ENCODE assay signal across 11 cellular contexts in genomic region chr7:106282374-106282773, GRCh38.
A peak's percentile ranks its signal among the peaks of the same experiment; 100 is the strongest.
DNase-seq lines count a peak whose midpoint lies in the region; ATAC-seq and TF ChIP-seq lines count a peak whose summit lies in the region.
"Had no signal": no experiment of that assay in that cellular context is flagged by ENCODE, and none has a peak within 500 bp of the region (broad histone marks: within the 10 kb centered on the region; RNA-seq: fewer than 3 reads in every experiment).

No MANE protein-coding gene starts in this region.

- H3K27me3 ChIP-seq in BLaER1 treated with 17β-estradiol and CSF1 and Interleukin-3, amounts not matched to agents 10 nM and 100 nM: no peaks in the 10 kb centered on the region
- H3K27me3 ChIP-seq: sigmoid colon had no signal

- no peak for ATAC-seq in activated naive CD8-positive, alpha-beta T cell treated with anti-CD3 and anti-CD28 coated beads, Interleukin-2, amount 50 U/mL, for 24 hours
- no peak for ATAC-seq in memory B cell (ENCODE audit: low read depth)
- ATAC-seq: T-cell had no signal

- peak overlapping the region; percentile 21 to 94 (median 73); a peak in 18 of 22 replicates for H3K4me2 ChIP-seq in BLaER1 treated with 17β-estradiol and CSF1 and Interleukin-3, amounts not matched to agents 10 nM and 100 nM

- H3K36me3 Mint-ChIP-seq in activated naive CD8-positive, alpha-beta T cell treated with anti-CD3 and anti-CD28 coated beads, Interleukin-2, amount 50 U/mL, for 24 hours (ENCODE audit: low read depth): peaks cover 66% of the 10 kb centered on the region
- H3K36me3 Mint-ChIP-seq in memory B cell: peaks cover 3% of the 10 kb centered on the region

- no peak for TF ChIP-seq CTCF in HFF-Myc (IDR thresholded peaks at IDR 0.05; ENCODE audit: low read depth, low read length, missing control alignments)

- H3K27me3 Mint-ChIP-seq in activated naive CD8-positive, alpha-beta T cell treated with anti-CD3 and anti-CD28 coated beads, Interleukin-2, amount 50 U/mL, for 24 hours: no peaks in the 10 kb centered on the region
- H3K27me3 Mint-ChIP-seq in memory B cell: no peaks in the 10 kb centered on the region
- H3K27me3 Mint-ChIP-seq: T-cell had no signal

- H3K9me3 ChIP-seq in BLaER1 treated with 17β-estradiol and CSF1 and Interleukin-3, amounts not matched to agents 10 nM and 100 nM (replicated peaks in 1 of 11): no peaks in the 10 kb centered on the region
- H3K9me3 ChIP-seq: sigmoid colon had no signal

- peaks cover 61% of the 10 kb centered on the region for H3K4me1 Mint-ChIP-seq in activated naive CD8-positive, alpha-beta T cell treated with anti-CD3 and anti-CD28 coated beads, Interleukin-2, amount 50 U/mL, for 24 hours
- peaks cover 28% of the 10 kb centered on the region for H3K4me1 Mint-ChIP-seq in memory B cell

- peak overlapping the region in 5 of 10 experiments; percentile 81 to 88 (median 85); a peak in 9 of 20 replicates for H3K4me3 ChIP-seq in BLaER1 treated with 17β-estradiol and CSF1 and Interleukin-3, amounts not matched to agents 10 nM and 100 nM
- H3K4me3 ChIP-seq in HFF-Myc (replicated peaks; ENCODE audit: low read depth, low read length): peak overlapping the region; percentile 87; the same call in 1 of the 2 replicates

- peak overlapping the region; percentile 98 for H3K4me3 Mint-ChIP-seq in activated naive CD8-positive, alpha-beta T cell treated with anti-CD3 and anti-CD28 coated beads, Interleukin-2, amount 50 U/mL, for 24 hours
- H3K4me3 Mint-ChIP-seq in memory B cell: peak overlapping the region; percentile 21

- peak overlapping the region; percentile 99 for H3K27ac Mint-ChIP-seq in activated naive CD8-positive, alpha-beta T cell treated with anti-CD3 and anti-CD28 coated beads, Interleukin-2, amount 50 U/mL, for 24 hours
- H3K27ac Mint-ChIP-seq in memory B cell: no peak overlapping the region
- H3K27ac Mint-ChIP-seq: T-cell had no signal

- peaks cover 8 to 70% (median 69%) of the 10 kb centered on the region in 11 experiments; a peak in 18 of 22 replicates for H4K20me1 ChIP-seq in BLaER1 treated with 17β-estradiol and CSF1 and Interleukin-3, amounts not matched to agents 10 nM and 100 nM

- DNase-seq in HFF-Myc (ENCODE audit: extremely low read depth, low read depth) (no peak), memory B cell (ENCODE audit: low spot score in 2 of 2) (no peak), middle frontal gyrus (ENCODE audit: extremely low spot score, low spot score) (no peak), NCI-H345 (lab: John Stamatoyannopoulos, UW) (no peak), iPS-NIHi7 (ENCODE audit: extremely low spot score) (no peak), inferior parietal cortex (ENCODE audit: extremely low spot score) (no peak)
- DNase-seq in activated naive CD8-positive, alpha-beta T cell treated with anti-CD3 and anti-CD28 coated beads, Interleukin-2, amount 50 U/mL, for 24 hours: no peak
- DNase-seq: NCI-H2029 treated with DMSO at 0.1 percent for 48 hours, sigmoid colon, T-cell had no signal

- peaks cover 17 to 49% (median 33%) of the 10 kb centered on the region in 10 experiments for H3K4me1 ChIP-seq in BLaER1 treated with 17β-estradiol and CSF1 and Interleukin-3, amounts not matched to agents 10 nM and 100 nM

- H3K9ac ChIP-seq in BLaER1 treated with 17β-estradiol and CSF1 and Interleukin-3, amounts not matched to agents 10 nM and 100 nM: peak overlapping the region in 4 of 11 experiments; percentile 97 to 100 (median 99); a peak in 8 of 22 replicates

- peak overlapping the region in 5 of 11 experiments; percentile 9 to 100 (median 98); a peak in 9 of 22 replicates for H3K27ac ChIP-seq in BLaER1 treated with 17β-estradiol and CSF1 and Interleukin-3, amounts not matched to agents 10 nM and 100 nM

- H3K36me3 ChIP-seq in BLaER1 treated with 17β-estradiol and CSF1 and Interleukin-3, amounts not matched to agents 10 nM and 100 nM: peaks cover 2 to 69% (median 12%) of the 10 kb centered on the region in 11 experiments; a peak in 16 of 22 replicates

- H3K9me3 Mint-ChIP-seq in activated naive CD8-positive, alpha-beta T cell treated with anti-CD3 and anti-CD28 coated beads, Interleukin-2, amount 50 U/mL, for 24 hours: peaks cover 3% of the 10 kb centered on the region
- no peaks in the 10 kb centered on the region for H3K9me3 Mint-ChIP-seq in memory B cell
- H3K9me3 Mint-ChIP-seq: T-cell had no signal
